ENCODE assay signal across 1 cellular context in genomic region chr1:15834406-15835204, GRCh38.
TF ChIP-seq lines count a peak whose summit lies in the region.

No MANE protein-coding gene starts in this region.

TF ChIP-seq in HepG2, 621 proteins besides CTCF, POLR2A, EP300 and RAD21 (continued from another document and continues in another):
- TF ChIP-seq, protein P1, sequence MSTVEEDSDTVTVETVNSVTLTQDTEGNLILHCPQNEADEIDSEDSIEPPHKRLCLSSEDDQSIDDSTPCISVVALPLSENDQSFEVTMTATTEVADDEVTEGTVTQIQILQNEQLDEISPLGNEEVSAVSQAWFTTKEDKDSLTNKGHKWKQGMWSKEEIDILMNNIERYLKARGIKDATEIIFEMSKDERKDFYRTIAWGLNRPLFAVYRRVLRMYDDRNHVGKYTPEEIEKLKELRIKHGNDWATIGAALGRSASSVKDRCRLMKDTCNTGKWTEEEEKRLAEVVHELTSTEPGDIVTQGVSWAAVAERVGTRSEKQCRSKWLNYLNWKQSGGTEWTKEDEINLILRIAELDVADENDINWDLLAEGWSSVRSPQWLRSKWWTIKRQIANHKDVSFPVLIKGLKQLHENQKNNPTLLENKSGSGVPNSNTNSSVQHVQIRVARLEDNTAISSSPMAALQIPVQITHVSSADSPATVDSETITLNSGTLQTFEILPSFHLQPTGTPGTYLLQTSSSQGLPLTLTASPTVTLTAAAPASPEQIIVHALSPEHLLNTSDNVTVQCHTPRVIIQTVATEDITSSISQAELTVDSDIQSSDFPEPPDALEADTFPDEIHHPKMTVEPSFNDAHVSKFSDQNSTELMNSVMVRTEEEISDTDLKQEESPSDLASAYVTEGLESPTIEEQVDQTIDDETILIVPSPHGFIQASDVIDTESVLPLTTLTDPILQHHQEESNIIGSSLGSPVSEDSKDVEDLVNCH (CRISPR knock-in tag; IDR thresholded peaks at IDR 0.05): no peak
- TF ChIP-seq, protein P2, sequence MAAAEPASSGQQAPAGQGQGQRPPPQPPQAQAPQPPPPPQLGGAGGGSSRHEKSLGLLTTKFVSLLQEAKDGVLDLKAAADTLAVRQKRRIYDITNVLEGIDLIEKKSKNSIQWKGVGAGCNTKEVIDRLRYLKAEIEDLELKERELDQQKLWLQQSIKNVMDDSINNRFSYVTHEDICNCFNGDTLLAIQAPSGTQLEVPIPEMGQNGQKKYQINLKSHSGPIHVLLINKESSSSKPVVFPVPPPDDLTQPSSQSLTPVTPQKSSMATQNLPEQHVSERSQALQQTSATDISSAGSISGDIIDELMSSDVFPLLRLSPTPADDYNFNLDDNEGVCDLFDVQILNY (CRISPR knock-in tag; conservative IDR thresholded peaks at IDR 0.05): 0 out of 2 replicates have a peak, but pooled peaks have one; percentile 49
- TF ChIP-seq ARID2 (CRISPR knock-in tag; IDR thresholded peaks at IDR 0.05; ENCODE audit: borderline replicate concordance) (0 out of 2 replicates have a peak, but pooled peaks have one; percentile 69), ZNF205 (CRISPR knock-in tag; IDR thresholded peaks at IDR 0.05) (peak; percentile 46; the same call in 1 of the 2 replicates), FOXJ3 (CRISPR knock-in tag; IDR thresholded peaks at IDR 0.05; ENCODE audit: borderline replicate concordance) (0 out of 2 replicates have a peak, but pooled peaks have one; percentile 69), KDM4B (CRISPR knock-in tag; IDR thresholded peaks at IDR 0.05) (0 out of 2 replicates have a peak, but pooled peaks have one; percentile 22), PCBP1 (IDR thresholded peaks at IDR 0.05; ENCODE audit: borderline replicate concordance, low read depth, low read length) (no peak), BHLHE40 (IDR thresholded peaks at IDR 0.05; ENCODE audit: low read length) (no peak; the same call in none of the 2 replicates), THRA (CRISPR knock-in tag; IDR thresholded peaks at IDR 0.05; ENCODE audit: borderline replicate concordance) (peak; percentile 57; the same call in 1 of the 2 replicates), ZNF468 (CRISPR knock-in tag; IDR thresholded peaks at IDR 0.05) (no peak), XBP1 (CRISPR knock-in tag; IDR thresholded peaks at IDR 0.05) (peak; percentile 76; the same call in 1 of the 2 replicates), MBD4 (IDR thresholded peaks at IDR 0.05; ENCODE audit: borderline replicate concordance, low read length) (no peak), AGO2 (optimal IDR thresholded peaks at IDR 0.05; ENCODE audit: low read depth, low read length) (peak; percentile 93), NFIB (CRISPR knock-in tag; IDR thresholded peaks at IDR 0.05; ENCODE audit: borderline replicate concordance) (no peak), ZNF367 (CRISPR knock-in tag; IDR thresholded peaks at IDR 0.05; ENCODE audit: borderline replicate concordance) (peak; percentile 79; the same call in 1 of the 2 replicates), ZBTB38 (CRISPR knock-in tag; IDR thresholded peaks at IDR 0.05) (peak; percentile 80; the same call in 1 of the 2 replicates), KLF9 (CRISPR knock-in tag; IDR thresholded peaks at IDR 0.05; ENCODE audit: low read depth) (no peak), MED1 (CRISPR knock-in tag; IDR thresholded peaks at IDR 0.05) (peak; percentile 93), KDM6A (CRISPR knock-in tag; IDR thresholded peaks at IDR 0.05; ENCODE audit: low read depth) (peak; percentile 54; the same call in 1 of the 2 replicates), GABPB1 (CRISPR knock-in tag; IDR thresholded peaks at IDR 0.05) (peak; percentile 62), KLF12 (CRISPR knock-in tag; IDR thresholded peaks at IDR 0.05; ENCODE audit: borderline replicate concordance) (peak; percentile 91), ZNF503 (CRISPR knock-in tag; IDR thresholded peaks at IDR 0.05) (peak; percentile 70; the same call in 1 of the 2 replicates), FOSL2 (CRISPR knock-in tag; IDR thresholded peaks at IDR 0.05) (no peak; the same call in none of the 2 replicates), RFXAP (CRISPR knock-in tag; IDR thresholded peaks at IDR 0.05; ENCODE audit: borderline replicate concordance) (peak; percentile 88), ZNF317 (CRISPR knock-in tag; IDR thresholded peaks at IDR 0.05) (0 out of 2 replicates have a peak, but pooled peaks have one; percentile 10), NR1H2 (CRISPR knock-in tag; IDR thresholded peaks at IDR 0.05; ENCODE audit: borderline replicate concordance, low read depth) (peak; percentile 74; the same call in 1 of the 2 replicates), NFATC3 (CRISPR knock-in tag; IDR thresholded peaks at IDR 0.05) (no peak), ZBTB20 (CRISPR knock-in tag; IDR thresholded peaks at IDR 0.05; ENCODE audit: borderline replicate concordance, low read depth) (no peak; the same call in 1 of the 2 replicates), BRCA1 (CRISPR knock-in tag; IDR thresholded peaks at IDR 0.05) (peak; percentile 77; the same call in 1 of the 2 replicates), ISX (CRISPR knock-in tag; conservative IDR thresholded peaks at IDR 0.05) (peak; percentile 86; the same call in 1 of the 2 replicates), MTA1 (CRISPR knock-in tag; IDR thresholded peaks at IDR 0.05; ENCODE audit: borderline replicate concordance) (no peak), MED13 (CRISPR knock-in tag; IDR thresholded peaks at IDR 0.05) (peak; percentile 84; the same call in 1 of the 2 replicates), IRX3 (CRISPR knock-in tag; IDR thresholded peaks at IDR 0.05; ENCODE audit: borderline replicate concordance, low read depth) (peak; percentile 90), DRAP1 (CRISPR knock-in tag; IDR thresholded peaks at IDR 0.05) (peak; percentile 80), RFXANK (CRISPR knock-in tag; IDR thresholded peaks at IDR 0.05) (0 out of 2 replicates have a peak, but pooled peaks have one; percentile 12), ISL2 (CRISPR knock-in tag; IDR thresholded peaks at IDR 0.05) (peak; percentile 84), MBNL3 (CRISPR knock-in tag; conservative IDR thresholded peaks at IDR 0.05) (no peak), TARDBP (CRISPR knock-in tag; IDR thresholded peaks at IDR 0.05) (peak; percentile 70), TIGD3 (CRISPR knock-in tag; IDR thresholded peaks at IDR 0.05; ENCODE audit: borderline replicate concordance) (no peak), SATB2 (CRISPR knock-in tag; IDR thresholded peaks at IDR 0.05) (no peak)
- TF ChIP-seq, protein P3, sequence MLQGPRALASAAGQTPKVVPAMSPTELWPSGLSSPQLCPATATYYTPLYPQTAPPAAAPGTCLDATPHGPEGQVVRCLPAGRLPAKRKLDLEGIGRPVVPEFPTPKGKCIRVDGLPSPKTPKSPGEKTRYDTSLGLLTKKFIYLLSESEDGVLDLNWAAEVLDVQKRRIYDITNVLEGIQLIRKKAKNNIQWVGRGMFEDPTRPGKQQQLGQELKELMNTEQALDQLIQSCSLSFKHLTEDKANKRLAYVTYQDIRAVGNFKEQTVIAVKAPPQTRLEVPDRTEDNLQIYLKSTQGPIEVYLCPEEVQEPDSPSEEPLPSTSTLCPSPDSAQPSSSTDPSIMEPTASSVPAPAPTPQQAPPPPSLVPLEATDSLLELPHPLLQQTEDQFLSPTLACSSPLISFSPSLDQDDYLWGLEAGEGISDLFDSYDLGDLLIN (CRISPR knock-in tag; IDR thresholded peaks at IDR 0.05; ENCODE audit: borderline replicate concordance): no peak; the same call in 1 of the 2 replicates
- TF ChIP-seq, protein P4, sequence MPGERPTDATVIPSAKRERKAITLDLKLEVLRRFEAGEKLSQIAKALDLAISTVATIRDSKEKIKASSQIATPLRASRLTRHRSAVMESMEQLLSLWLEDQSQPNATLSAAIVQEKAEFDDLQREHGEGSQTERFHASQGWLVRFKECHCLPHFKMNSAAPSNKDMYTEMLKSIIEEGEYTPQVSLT (CRISPR knock-in tag; IDR thresholded peaks at IDR 0.05; ENCODE audit: borderline replicate concordance, low read depth): peak; percentile 35; the same call in 1 of the 2 replicates
- TF ChIP-seq, protein P5, sequence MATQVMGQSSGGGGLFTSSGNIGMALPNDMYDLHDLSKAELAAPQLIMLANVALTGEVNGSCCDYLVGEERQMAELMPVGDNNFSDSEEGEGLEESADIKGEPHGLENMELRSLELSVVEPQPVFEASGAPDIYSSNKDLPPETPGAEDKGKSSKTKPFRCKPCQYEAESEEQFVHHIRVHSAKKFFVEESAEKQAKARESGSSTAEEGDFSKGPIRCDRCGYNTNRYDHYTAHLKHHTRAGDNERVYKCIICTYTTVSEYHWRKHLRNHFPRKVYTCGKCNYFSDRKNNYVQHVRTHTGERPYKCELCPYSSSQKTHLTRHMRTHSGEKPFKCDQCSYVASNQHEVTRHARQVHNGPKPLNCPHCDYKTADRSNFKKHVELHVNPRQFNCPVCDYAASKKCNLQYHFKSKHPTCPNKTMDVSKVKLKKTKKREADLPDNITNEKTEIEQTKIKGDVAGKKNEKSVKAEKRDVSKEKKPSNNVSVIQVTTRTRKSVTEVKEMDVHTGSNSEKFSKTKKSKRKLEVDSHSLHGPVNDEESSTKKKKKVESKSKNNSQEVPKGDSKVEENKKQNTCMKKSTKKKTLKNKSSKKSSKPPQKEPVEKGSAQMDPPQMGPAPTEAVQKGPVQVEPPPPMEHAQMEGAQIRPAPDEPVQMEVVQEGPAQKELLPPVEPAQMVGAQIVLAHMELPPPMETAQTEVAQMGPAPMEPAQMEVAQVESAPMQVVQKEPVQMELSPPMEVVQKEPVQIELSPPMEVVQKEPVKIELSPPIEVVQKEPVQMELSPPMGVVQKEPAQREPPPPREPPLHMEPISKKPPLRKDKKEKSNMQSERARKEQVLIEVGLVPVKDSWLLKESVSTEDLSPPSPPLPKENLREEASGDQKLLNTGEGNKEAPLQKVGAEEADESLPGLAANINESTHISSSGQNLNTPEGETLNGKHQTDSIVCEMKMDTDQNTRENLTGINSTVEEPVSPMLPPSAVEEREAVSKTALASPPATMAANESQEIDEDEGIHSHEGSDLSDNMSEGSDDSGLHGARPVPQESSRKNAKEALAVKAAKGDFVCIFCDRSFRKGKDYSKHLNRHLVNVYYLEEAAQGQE (IDR thresholded peaks at IDR 0.05; ENCODE audit: borderline replicate concordance in 1 of 2, low read depth in 1 of 2, low read length in 2 of 2): no peak; a peak in 1 of 4 replicates
- TF ChIP-seq, protein P6, sequence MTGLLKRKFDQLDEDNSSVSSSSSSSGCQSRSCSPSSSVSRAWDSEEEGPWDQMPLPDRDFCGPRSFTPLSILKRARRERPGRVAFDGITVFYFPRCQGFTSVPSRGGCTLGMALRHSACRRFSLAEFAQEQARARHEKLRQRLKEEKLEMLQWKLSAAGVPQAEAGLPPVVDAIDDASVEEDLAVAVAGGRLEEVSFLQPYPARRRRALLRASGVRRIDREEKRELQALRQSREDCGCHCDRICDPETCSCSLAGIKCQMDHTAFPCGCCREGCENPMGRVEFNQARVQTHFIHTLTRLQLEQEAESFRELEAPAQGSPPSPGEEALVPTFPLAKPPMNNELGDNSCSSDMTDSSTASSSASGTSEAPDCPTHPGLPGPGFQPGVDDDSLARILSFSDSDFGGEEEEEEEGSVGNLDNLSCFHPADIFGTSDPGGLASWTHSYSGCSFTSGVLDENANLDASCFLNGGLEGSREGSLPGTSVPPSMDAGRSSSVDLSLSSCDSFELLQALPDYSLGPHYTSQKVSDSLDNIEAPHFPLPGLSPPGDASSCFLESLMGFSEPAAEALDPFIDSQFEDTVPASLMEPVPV (CRISPR knock-in tag; IDR thresholded peaks at IDR 0.05): peak; percentile 33; the same call in 1 of the 2 replicates
- TF ChIP-seq, protein P7, sequence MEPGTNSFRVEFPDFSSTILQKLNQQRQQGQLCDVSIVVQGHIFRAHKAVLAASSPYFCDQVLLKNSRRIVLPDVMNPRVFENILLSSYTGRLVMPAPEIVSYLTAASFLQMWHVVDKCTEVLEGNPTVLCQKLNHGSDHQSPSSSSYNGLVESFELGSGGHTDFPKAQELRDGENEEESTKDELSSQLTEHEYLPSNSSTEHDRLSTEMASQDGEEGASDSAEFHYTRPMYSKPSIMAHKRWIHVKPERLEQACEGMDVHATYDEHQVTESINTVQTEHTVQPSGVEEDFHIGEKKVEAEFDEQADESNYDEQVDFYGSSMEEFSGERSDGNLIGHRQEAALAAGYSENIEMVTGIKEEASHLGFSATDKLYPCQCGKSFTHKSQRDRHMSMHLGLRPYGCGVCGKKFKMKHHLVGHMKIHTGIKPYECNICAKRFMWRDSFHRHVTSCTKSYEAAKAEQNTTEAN (CRISPR knock-in tag; conservative IDR thresholded peaks at IDR 0.05): peak; percentile 77; the same call in 1 of the 2 replicates
- TF ChIP-seq, protein P8, sequence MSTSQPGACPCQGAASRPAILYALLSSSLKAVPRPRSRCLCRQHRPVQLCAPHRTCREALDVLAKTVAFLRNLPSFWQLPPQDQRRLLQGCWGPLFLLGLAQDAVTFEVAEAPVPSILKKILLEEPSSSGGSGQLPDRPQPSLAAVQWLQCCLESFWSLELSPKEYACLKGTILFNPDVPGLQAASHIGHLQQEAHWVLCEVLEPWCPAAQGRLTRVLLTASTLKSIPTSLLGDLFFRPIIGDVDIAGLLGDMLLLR (CRISPR knock-in tag; IDR thresholded peaks at IDR 0.05): no peak
